21 cellular contexts compared by ENCODE assay signal in genomic region chr11:94883878-94884277, GRCh38.
DNase-seq lines count a peak whose midpoint lies in the region; ATAC-seq and TF ChIP-seq lines count a peak whose summit lies in the region.
"Had no signal": no experiment of that assay in that cellular context is flagged by ENCODE, and none has a peak within 500 bp of the region (broad histone marks: within the 10 kb centered on the region; RNA-seq: fewer than 3 reads in every experiment).

No MANE protein-coding gene starts in this region.

- intact Hi-C loops in esophagus muscularis mucosa (cut with DNase I): loop anchor here (10.0 kb wide), 1 partner anchor 81 kb away; no protein-coding TSS in a partner anchor

- H3K27ac ChIP-seq in BLaER1: peak overlapping the region; percentile 76
- H3K27ac ChIP-seq in esophagus muscularis mucosa (replicated peaks in 1 of 4): no peak overlapping the region
- H3K27ac ChIP-seq: A549, PC-9 had no signal

- H4K20me1 ChIP-seq in BLaER1: no peaks in the 10 kb centered on the region

- TF ChIP-seq CTCF in esophagus muscularis mucosa (IDR thresholded peaks at IDR 0.05): no peak

- H3K4me1 Mint-ChIP-seq in stimulated activated effector memory CD8-positive, alpha-beta T cell treated with anti-CD3 and anti-CD28 coated beads, Interleukin-12 subunit alpha, Interleukin-12 subunit beta, amount 100 ng/mL, for 72 hours: no peaks in the 10 kb centered on the region
- H3K4me1 Mint-ChIP-seq: CD4-positive, CD25-positive, alpha-beta regulatory T cell had no signal

- DNase-seq in esophagus muscularis mucosa (ENCODE audit: extremely low spot score): peak; percentile 57
- DNase-seq in retina: peak; percentile 10
- DNase-seq in stimulated activated effector memory CD8-positive, alpha-beta T cell treated with anti-CD3 and anti-CD28 coated beads, Interleukin-12 subunit alpha, Interleukin-12 subunit beta, amount 100 ng/mL, for 72 hours (ENCODE audit: low spot score in 2 of 2): no peak
- DNase-seq: BE2C; CD4-positive, CD25-positive, alpha-beta regulatory T cell; H9; HFFc6; IMR-90; MM.1S; NCI-H2029 treated with DMSO at 0.1 percent for 48 hours; NCI-H526; NCI-H82; PC-9; RPMI8226; SHP77 had no signal

- no peak for TF ChIP-seq EP300 in esophagus muscularis mucosa (IDR thresholded peaks at IDR 0.05)

- peaks cover 47% of the 10 kb centered on the region for H3K36me3 ChIP-seq in BLaER1
- H3K36me3 ChIP-seq in esophagus muscularis mucosa: peaks cover 0 to 53% (median 26%) of the 10 kb centered on the region in 4 donors

- H3K4me1 ChIP-seq in BLaER1: peaks cover 41% of the 10 kb centered on the region
- H3K4me1 ChIP-seq in esophagus muscularis mucosa: peaks cover 0 to 30% (median 23%) of the 10 kb centered on the region in 4 donors
- H3K4me1 ChIP-seq: BE2C had no signal

- peak overlapping the region; percentile 68 for H3K4me2 ChIP-seq in BLaER1
- H3K4me2 ChIP-seq: A549, GM23338, PC-9 had no signal

- H3K4me3 ChIP-seq in BLaER1 (no peak overlapping the region), esophagus muscularis mucosa (no peak overlapping the region)
- H3K4me3 ChIP-seq: A549, GM23338, PC-9 had no signal

- ATAC-seq in GM19324 (IDR thresholded peaks at IDR 0.05; ENCODE audit: low FRiP score, unreplicated experiment) (no peak), GM21528 (IDR thresholded peaks at IDR 0.05; ENCODE audit: low FRiP score, unreplicated experiment) (no peak)
- ATAC-seq in stimulated activated effector memory CD8-positive, alpha-beta T cell treated with anti-CD3 and anti-CD28 coated beads, Interleukin-12 subunit alpha, Interleukin-12 subunit beta, amount 100 ng/mL, for 72 hours: no peak
- ATAC-seq: A549 had no signal

- no peak for TF ChIP-seq POLR2A in esophagus muscularis mucosa (IDR thresholded peaks at IDR 0.05; ENCODE audit: low read depth)

- no peaks in the 10 kb centered on the region for H3K36me3 Mint-ChIP-seq in stimulated activated effector memory CD8-positive, alpha-beta T cell treated with anti-CD3 and anti-CD28 coated beads, Interleukin-12 subunit alpha, Interleukin-12 subunit beta, amount 100 ng/mL, for 72 hours

- peak overlapping the region; percentile 54; the same call in 1 of the 2 replicates for H3K9ac ChIP-seq in BLaER1

- no peak overlapping the region for H3K4me3 Mint-ChIP-seq in stimulated activated effector memory CD8-positive, alpha-beta T cell treated with anti-CD3 and anti-CD28 coated beads, Interleukin-12 subunit alpha, Interleukin-12 subunit beta, amount 100 ng/mL, for 72 hours
- H3K4me3 Mint-ChIP-seq: CD4-positive, CD25-positive, alpha-beta regulatory T cell; GM23338; H9; HFFc6 had no signal

- H3K9me3 Mint-ChIP-seq in stimulated activated effector memory CD8-positive, alpha-beta T cell treated with anti-CD3 and anti-CD28 coated beads, Interleukin-12 subunit alpha, Interleukin-12 subunit beta, amount 100 ng/mL, for 72 hours: peaks cover 3% of the 10 kb centered on the region
- H3K9me3 Mint-ChIP-seq: HFFc6 had no signal

- peaks cover 22% of the 10 kb centered on the region for H3K9me3 ChIP-seq in BLaER1
- no peaks in the 10 kb centered on the region for H3K9me3 ChIP-seq in esophagus muscularis mucosa
- H3K9me3 ChIP-seq: A549, BE2C had no signal

- no peak overlapping the region for H3K27ac Mint-ChIP-seq in stimulated activated effector memory CD8-positive, alpha-beta T cell treated with anti-CD3 and anti-CD28 coated beads, Interleukin-12 subunit alpha, Interleukin-12 subunit beta, amount 100 ng/mL, for 72 hours
- H3K27ac Mint-ChIP-seq: CD4-positive, CD25-positive, alpha-beta regulatory T cell; GM23338; H9; HFFc6 had no signal

- no peaks in the 10 kb centered on the region for H3K27me3 ChIP-seq in BLaER1
- H3K27me3 ChIP-seq in esophagus muscularis mucosa: no peaks in the 10 kb centered on the region
- H3K27me3 ChIP-seq: BE2C had no signal

TF ChIP-seq in PFSK-1, 5 proteins besides CTCF, POLR2A, EP300 and RAD21:
- TF ChIP-seq REST (IDR thresholded peaks at IDR 0.05; ENCODE audit: insufficient read depth in 1 of 2, low read depth in 2 of 2, low read length in 2 of 2) (no peak), POLR2AphosphoS5 (IDR thresholded peaks at IDR 0.05; ENCODE audit: low read depth, low read length) (peak; percentile 44; the same call in 1 of the 2 replicates)

Comparison
In these comparisons a context has a peak if more than half of its experiments do, and no peak if none do; other contexts are left out.
1. DNase-seq: peak in esophagus muscularis mucosa (single experiment) and retina (single experiment); none in stimulated activated effector memory CD8-positive, alpha-beta T cell treated with anti-CD3 and anti-CD28 coated beads, Interleukin-12 subunit alpha, Interleukin-12 subunit beta, amount 100 ng/mL, for 72 hours (0 of 2).